In the genomic region with DNA sequence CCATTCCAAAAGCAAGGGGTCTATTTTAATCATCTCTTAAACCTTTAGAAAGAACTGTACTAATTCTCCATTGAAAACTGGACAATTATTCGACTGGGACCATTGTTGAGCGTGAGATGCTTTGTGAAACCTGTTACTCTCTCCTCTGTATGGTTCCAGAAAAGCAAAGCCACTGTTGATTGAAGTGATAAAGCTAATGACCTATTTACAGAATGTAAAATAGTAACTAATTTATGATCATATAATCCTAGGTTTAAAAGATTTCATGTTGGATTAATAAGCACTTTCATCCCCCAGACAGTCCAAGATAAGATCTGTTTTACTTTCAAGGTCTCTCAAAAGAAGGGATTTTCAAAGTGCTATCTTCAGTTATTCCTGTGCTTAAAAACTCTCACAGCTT, we compare ENCODE assay signal across 26 cellular contexts.
DNase-seq lines count a peak whose midpoint lies in the region; ATAC-seq, FAIRE-seq and TF ChIP-seq lines count a peak whose summit lies in the region.
"Had no signal": no experiment of that assay in that cellular context is flagged by ENCODE, and none has a peak within 500 bp of the region (broad histone marks: within the 10 kb centered on the region; RNA-seq: fewer than 3 reads in every experiment).

No MANE protein-coding gene starts in this region.

- no peak overlapping the region for H3K27ac Mint-ChIP-seq in astrocyte (ENCODE audit: unreplicated experiment)
- H3K27ac Mint-ChIP-seq: CD14-positive monocyte; CD4-positive, alpha-beta memory T cell; CD4-positive, CD25-positive, alpha-beta regulatory T cell; CD8-positive, alpha-beta memory T cell had no signal

- intact Hi-C loops in thyroid gland (cut with DNase I) (no loop called here), lower leg skin (cut with DNase I; ENCODE audit: low total_unique reads) (no loop called here)

- TF ChIP-seq POLR2A in thyroid gland (IDR thresholded peaks at IDR 0.05), result no peak
- TF ChIP-seq POLR2A in lower leg skin (IDR thresholded peaks at IDR 0.05), result no peak

- H3K79me2 ChIP-seq in Karpas-422 (ENCODE audit: low read length) (no peaks in the 10 kb centered on the region), astrocyte (ENCODE audit: insufficient read depth, low read length) (no peaks in the 10 kb centered on the region)

- H3K4me2 ChIP-seq in Karpas-422 (ENCODE audit: low read depth, low read length, poor library complexity, severe bottlenecking) (no peak overlapping the region), astrocyte (ENCODE audit: low read length) (no peak overlapping the region)
- H3K4me2 ChIP-seq: BLaER1 had no signal

- H2AFZ ChIP-seq in Karpas-422 (ENCODE audit: low read length) (no peak overlapping the region), astrocyte (ENCODE audit: low read depth, low read length) (no peak overlapping the region)

- H3K9me3 Mint-ChIP-seq in astrocyte (ENCODE audit: unreplicated experiment), result no peaks in the 10 kb centered on the region
- H3K9me3 Mint-ChIP-seq: CD4-positive, CD25-positive, alpha-beta regulatory T cell had no signal

- ATAC-seq in omental fat pad (ENCODE audit: low FRiP score), result peak; percentile 12

- no peak overlapping the region for H3K27ac ChIP-seq in Karpas-422 (ENCODE audit: low read length)
- H3K27ac ChIP-seq in astrocyte (ENCODE audit: low read depth, low read length), result peak overlapping the region; percentile 54
- no peak overlapping the region for H3K27ac ChIP-seq in thyroid gland
- H3K27ac ChIP-seq: BLaER1 had no signal

- no peaks in the 10 kb centered on the region for H3K27me3 Mint-ChIP-seq in astrocyte (ENCODE audit: low read depth, unreplicated experiment)
- H3K27me3 Mint-ChIP-seq: CD4-positive, alpha-beta memory T cell; CD4-positive, CD25-positive, alpha-beta regulatory T cell; CD8-positive, alpha-beta memory T cell had no signal

- H3K9me3 ChIP-seq in Karpas-422 (ENCODE audit: low read length) (no peaks in the 10 kb centered on the region), astrocyte (ENCODE audit: insufficient read depth, low read depth, low read length) (no peaks in the 10 kb centered on the region), thyroid gland (no peaks in the 10 kb centered on the region)
- H3K9me3 ChIP-seq: BE2C, BLaER1 had no signal

- no peaks in the 10 kb centered on the region for H3K4me1 ChIP-seq in Karpas-422 (ENCODE audit: low read length)
- H3K4me1 ChIP-seq in astrocyte (ENCODE audit: insufficient read depth, low read length), result no peaks in the 10 kb centered on the region
- H3K4me1 ChIP-seq in thyroid gland, result no peaks in the 10 kb centered on the region
- H3K4me1 ChIP-seq: BE2C, BLaER1 had no signal

- H3K36me3 Mint-ChIP-seq in astrocyte (ENCODE audit: low read depth, unreplicated experiment), result no peaks in the 10 kb centered on the region
- H3K36me3 Mint-ChIP-seq: CD14-positive monocyte; CD4-positive, alpha-beta memory T cell; CD4-positive, CD25-positive, alpha-beta regulatory T cell; CD8-positive, alpha-beta memory T cell had no signal

- H3K4me1 Mint-ChIP-seq in astrocyte (ENCODE audit: low read depth, unreplicated experiment), result peaks cover 4% of the 10 kb centered on the region
- H3K4me1 Mint-ChIP-seq: CD14-positive monocyte; CD4-positive, alpha-beta memory T cell; CD4-positive, CD25-positive, alpha-beta regulatory T cell; CD8-positive, alpha-beta memory T cell had no signal

- 89 to 94% methylated on average over 2 of the region's 2 CpGs for WGBS in thyroid gland, 2 donors
- whole genome bisulfite sequencing in lower leg skin, 2 donors, result 77 to 87% methylated on average over 2 of the region's 2 CpGs

- no peaks in the 10 kb centered on the region for H3K9me2 ChIP-seq in Karpas-422 (replicated peaks; ENCODE audit: insufficient read depth, low read length)

- H3K27me3 ChIP-seq in Karpas-422 (ENCODE audit: low read length) (no peaks in the 10 kb centered on the region), astrocyte (ENCODE audit: insufficient read depth, low read length) (no peaks in the 10 kb centered on the region), thyroid gland (no peaks in the 10 kb centered on the region)
- H3K27me3 ChIP-seq: BE2C, BLaER1 had no signal

- in situ Hi-C loops in KBM-7 (cut with MboI; ENCODE audit: low pct_unique_long_range_greater_than_20kb, low sequenced_read_pairs), result no loop called here

- H3K4me3 ChIP-seq in Karpas-422 (ENCODE audit: low read length), result no peak overlapping the region
- H3K4me3 ChIP-seq in astrocyte (ENCODE audit: insufficient read depth, low read depth, low read length), result no peak overlapping the region
- H3K4me3 ChIP-seq in thyroid gland (replicated peaks in 1 of 3), result no peak overlapping the region
- H3K4me3 ChIP-seq in lower leg skin (ENCODE audit: low read depth, poor library complexity, severe bottlenecking), result no peak overlapping the region
- H3K4me3 ChIP-seq: BLaER1 had no signal

- H4K20me1 ChIP-seq in Karpas-422 (ENCODE audit: insufficient read depth, low read depth, low read length) (no peaks in the 10 kb centered on the region), astrocyte (ENCODE audit: insufficient read depth, low read length) (no peaks in the 10 kb centered on the region)
- H4K20me1 ChIP-seq: BLaER1 had no signal

- DNase-seq in D721Med (ENCODE audit: insufficient read length, low spot score), result no peak
- peak; percentile 31 for DNase-seq in Karpas-422
- DNase-seq in astrocyte (ENCODE audit: low read depth), result peak; percentile 4
- no peak for DNase-seq in omental fat pad (ENCODE audit: low spot score)
- no peak for DNase-seq in KBM-7
- no peak for DNase-seq in DMS79 treated with DMSO at 0.1 percent for 48 hours (lab: John Stamatoyannopoulos, UW)
- DNase-seq in thyroid gland, result no peak
- no peak for DNase-seq in lower leg skin (ENCODE audit: low spot score in 2 of 2)
- DNase-seq: 8988T; ACHN; BE2C; C1 segment of cervical spinal cord; CD4-positive, alpha-beta memory T cell; CD4-positive, CD25-positive, alpha-beta regulatory T cell; CD8-positive, alpha-beta memory T cell; COR-L47; DMS 273 treated with DMSO at 0.1 percent for 48 hours; DMS153; DMS53; DMS79; GF-D8 had no signal

- no peaks in the 10 kb centered on the region for H3K36me3 ChIP-seq in Karpas-422 (ENCODE audit: insufficient read depth, low read length)
- no peaks in the 10 kb centered on the region for H3K36me3 ChIP-seq in astrocyte (ENCODE audit: insufficient read depth, low read length)
- H3K36me3 ChIP-seq in thyroid gland, result no peaks in the 10 kb centered on the region
- H3K36me3 ChIP-seq: BE2C, BLaER1 had no signal

- TF ChIP-seq CTCF in D721Med (IDR thresholded peaks at IDR 0.05; ENCODE audit: insufficient read depth, missing control alignments) (no peak), astrocyte (IDR thresholded peaks at IDR 0.05; ENCODE audit: insufficient read depth, low read depth, low read length) (no peak), omental fat pad (IDR thresholded peaks at IDR 0.05) (no peak), thyroid gland (IDR thresholded peaks at IDR 0.05) (no peak), lower leg skin (IDR thresholded peaks at IDR 0.05) (no peak)

- H3K9ac ChIP-seq in Karpas-422 (ENCODE audit: low read length) (no peak overlapping the region), astrocyte (ENCODE audit: low read length) (no peak overlapping the region)
- H3K9ac ChIP-seq: BLaER1 had no signal

- no peak overlapping the region for H3K4me3 Mint-ChIP-seq in astrocyte (ENCODE audit: unreplicated experiment)
- H3K4me3 Mint-ChIP-seq: CD14-positive monocyte; CD4-positive, alpha-beta memory T cell; CD8-positive, alpha-beta memory T cell had no signal

- FAIRE-seq in D721Med (lab: Jason Lieb, UNC) (peak; percentile 90), astrocyte (lab: Jason Lieb, UNC) (no peak)
- FAIRE-seq: A204.1, G401.6, GM12891 had no signal

Comparison
In these comparisons a context has a peak if more than half of its experiments do, and no peak if none do; other contexts are left out.
1. DNase-seq: peak in Karpas-422 (single experiment) and astrocyte (single experiment); none in D721Med (single experiment), omental fat pad (single experiment), KBM-7 (single experiment), DMS79 treated with DMSO at 0.1 percent for 48 hours (single experiment), thyroid gland (0 of 2) and lower leg skin (0 of 2).